ENCODE assay signal across 8 cellular contexts in genomic region chrX:14029039-14029424, GRCh38. TPM values are rescaled to one million over a fixed set of nuclear protein-coding genes. Genes with fewer than 3 reads are reported as not detected.
A peak's percentile ranks its signal among the peaks of the same experiment; 100 is the strongest.
DNase-seq lines count a peak whose midpoint lies in the region; ATAC-seq and TF ChIP-seq lines count a peak whose summit lies in the region.

No MANE protein-coding gene starts in this region.

- H3K4me3 ChIP-seq in CD4-positive, CD25-positive, alpha-beta regulatory T cell (ENCODE audit: low read depth, low read length): peak overlapping the region; percentile 77
- peak overlapping the region; percentile 55 to 85 (median 58) for H3K4me3 ChIP-seq in mammary epithelial cell (replicated peaks in 1 of 3; ENCODE audit: insufficient read depth in 1 of 3, low read depth in 2 of 3, low read length in 3 of 3)
- H3K4me3 ChIP-seq in mesodermal cell (ENCODE audit: extremely low read depth, insufficient read depth, low read length, poor library complexity, severe bottlenecking): peak overlapping the region; percentile 49

- intact Hi-C loops in mammary epithelial cell (cut with micrococcal nuclease): loop anchor here (1.0 to 5.0 kb wide), 3 partner anchors 91 to 1648 kb away; no protein-coding TSS in a partner anchor

- in situ Hi-C loops in mammary epithelial cell (cut with MboI; ENCODE audit: low sequenced_read_pairs in 2 of 2): loop anchor here in 1 of 2 donors (5.0 to 25.0 kb wide), 3 partner anchors 104 to 1208 kb away; partner anchors contain the start of gene TCEANC

- no peak for ATAC-seq in CD4-positive, CD25-positive, alpha-beta regulatory T cell (ENCODE audit: low read depth in 2 of 2)
- no peak for ATAC-seq in GM19351 (IDR thresholded peaks at IDR 0.05; ENCODE audit: unreplicated experiment)
- no peak for ATAC-seq in HG02973 (IDR thresholded peaks at IDR 0.05; ENCODE audit: unreplicated experiment)

- no peaks in the 10 kb centered on the region for H3K27me3 ChIP-seq in CD4-positive, CD25-positive, alpha-beta regulatory T cell (ENCODE audit: control insufficient read depth, insufficient read depth, low read length)
- no peaks in the 10 kb centered on the region for H3K27me3 ChIP-seq in mammary epithelial cell (ENCODE audit: insufficient read depth, low read length)

- dilution Hi-C loops in mammary epithelial cell (cut with HindIII; ENCODE audit: low sequenced_read_pairs): no loop called here

- H3K9me3 ChIP-seq in CD4-positive, CD25-positive, alpha-beta regulatory T cell (ENCODE audit: control insufficient read depth in 2 of 2, low read length in 2 of 2): no peaks in the 10 kb centered on the region
- no peaks in the 10 kb centered on the region for H3K9me3 ChIP-seq in mammary epithelial cell (replicated peaks; ENCODE audit: insufficient read depth, low read length)
- no peaks in the 10 kb centered on the region for H3K9me3 ChIP-seq in mesodermal cell (ENCODE audit: control insufficient read depth, low read length)

- BruUV-seq in mammary epithelial cell (replicated peaks; lab: Mats Ljungman, UMichigan): TSS peak; percentile 62

- peak overlapping the region; percentile 79 for H3K4me2 ChIP-seq in mammary epithelial cell (ENCODE audit: insufficient read depth, low read depth, low read length)

- no peaks in the 10 kb centered on the region for H4K20me1 ChIP-seq in mammary epithelial cell (ENCODE audit: insufficient read depth, low read length)

- H3K4me1 Mint-ChIP-seq in CD4-positive, CD25-positive, alpha-beta regulatory T cell: peaks cover 8 to 55% (median 34%) of the 10 kb centered on the region in 4 donors

- DNase-seq in CD4-positive, CD25-positive, alpha-beta regulatory T cell: no peak
- DNase-seq in NCI-H1092 (lab: John Stamatoyannopoulos, UW): peak; percentile 10
- peak; percentile 17 for DNase-seq in mammary epithelial cell
- DNase-seq in stimulated activated CD4-positive, alpha-beta T cell treated with anti-CD3 and anti-CD28 coated beads, Interleukin-4, amount 100 ng/mL, for 1 hour: no peak
- DNase-seq in GM19238 (ENCODE audit: insufficient read length, low spot score): no peak

- no peaks in the 10 kb centered on the region for H3K9me3 Mint-ChIP-seq in CD4-positive, CD25-positive, alpha-beta regulatory T cell

- peaks cover 5% of the 10 kb centered on the region for H3K27me3 Mint-ChIP-seq in CD4-positive, CD25-positive, alpha-beta regulatory T cell

- H3K36me3 ChIP-seq in CD4-positive, CD25-positive, alpha-beta regulatory T cell (ENCODE audit: control insufficient read depth, insufficient read depth, low read length): no peaks in the 10 kb centered on the region
- H3K36me3 ChIP-seq in mammary epithelial cell (ENCODE audit: insufficient read depth, low read length): no peaks in the 10 kb centered on the region
- no peaks in the 10 kb centered on the region for H3K36me3 ChIP-seq in mesodermal cell (ENCODE audit: control insufficient read depth, insufficient read depth, low read length)

- H3K36me3 Mint-ChIP-seq in CD4-positive, CD25-positive, alpha-beta regulatory T cell: peaks cover 3% of the 10 kb centered on the region

- H3K27ac ChIP-seq in CD4-positive, CD25-positive, alpha-beta regulatory T cell (ENCODE audit: insufficient read depth, low read length, poor library complexity, severe bottlenecking): peak overlapping the region; percentile 87
- peak overlapping the region; percentile 87 for H3K27ac ChIP-seq in mammary epithelial cell (ENCODE audit: insufficient read depth, low read depth, low read length)
- H3K27ac ChIP-seq in mesodermal cell (ENCODE audit: low read depth, low read length, severe bottlenecking): peak overlapping the region; percentile 81

- no peak for TF ChIP-seq CTCF in mammary epithelial cell (conservative IDR thresholded peaks at IDR 0.05 in 1 of 2, IDR thresholded peaks at IDR 0.05 in 1 of 2; ENCODE audit: extremely low read depth in 1 of 2, insufficient read depth in 1 of 2, low read depth in 1 of 2, low read length in 2 of 2)

- H3K4me3 Mint-ChIP-seq in CD4-positive, CD25-positive, alpha-beta regulatory T cell: peak overlapping the region; percentile 87 to 99 (median 94)

- H3K79me2 ChIP-seq in mammary epithelial cell (ENCODE audit: insufficient read depth, low read length): peaks cover 22% of the 10 kb centered on the region

- WGBS in mammary epithelial cell (ENCODE audit: low coverage, missing lambda C conversion rate): 14% methylated on average over 7 of the region's 7 CpGs
- WGBS in mesodermal cell (ENCODE audit: insufficient coverage in 2 of 2), 2 experiments: 0 to 6% methylated on average over 2 to 3 of the region's 7 CpGs

- H3K27ac Mint-ChIP-seq in CD4-positive, CD25-positive, alpha-beta regulatory T cell: peak overlapping the region; percentile 83 to 97 (median 92)

- peaks cover 32% of the 10 kb centered on the region for H3K4me1 ChIP-seq in CD4-positive, CD25-positive, alpha-beta regulatory T cell (ENCODE audit: control insufficient read depth, insufficient read depth, low read length, poor library complexity, severe bottlenecking)
- peaks cover 49% of the 10 kb centered on the region for H3K4me1 ChIP-seq in mammary epithelial cell (ENCODE audit: insufficient read depth, low read length)
- H3K4me1 ChIP-seq in mesodermal cell (ENCODE audit: control insufficient read depth, insufficient read depth, low read length, poor library complexity, severe bottlenecking): peaks cover 4% of the 10 kb centered on the region

- peak overlapping the region; percentile 78 for H2AFZ ChIP-seq in mammary epithelial cell (ENCODE audit: low read depth, low read length)

- CTCF ChIA-PET in mammary epithelial cell (lab: Charles Lee; ENCODE audit: low non-redundant PET): interaction anchor here (0.6 kb wide), 1 partner anchor 521 kb away, joined by 3 read pairs; no protein-coding TSS in a partner anchor

- H3K9ac ChIP-seq in mammary epithelial cell (ENCODE audit: insufficient read depth, low read length): peak overlapping the region; percentile 93

RNA-seq across cellular contexts. Expression of gene GEMIN8, which starts 0.7 kb away (rescaled TPM):
- total RNA-seq in CD4-positive, CD25-positive, alpha-beta regulatory T cell: 16.5 TPM
- polyA plus RNA-seq in CD4-positive, CD25-positive, alpha-beta regulatory T cell: 10 to 100 TPM; 24.2 to 37.9 (median 28.1) TPM
- 10 to 100 TPM; 14.7 to 25.9 TPM for total RNA-seq in mammary epithelial cell
- 32.3 TPM for polyA plus RNA-seq in mammary epithelial cell
- 1.2 TPM for polyA minus RNA-seq in mammary epithelial cell
- polyA plus RNA-seq in mesodermal cell (2013, experiment 1 of 2): 21.1 TPM
- polyA plus RNA-seq in mesodermal cell (2013, experiment 2 of 2): 19.1 TPM

Comparison
In these comparisons a context has a peak if more than half of its experiments do, and no peak if none do; other contexts are left out.
1. DNase-seq: peak in NCI-H1092 (single experiment) and mammary epithelial cell (single experiment); none in CD4-positive, CD25-positive, alpha-beta regulatory T cell (0 of 3), stimulated activated CD4-positive, alpha-beta T cell treated with anti-CD3 and anti-CD28 coated beads, Interleukin-4, amount 100 ng/mL, for 1 hour (single experiment) and GM19238 (single experiment).
2. Peak in every context shown above with its lines, with median percentiles within 50 percentile points of each other: H3K27ac ChIP-seq and H3K4me3 ChIP-seq.